8 cellular contexts compared by ENCODE assay signal in the genomic region with DNA sequence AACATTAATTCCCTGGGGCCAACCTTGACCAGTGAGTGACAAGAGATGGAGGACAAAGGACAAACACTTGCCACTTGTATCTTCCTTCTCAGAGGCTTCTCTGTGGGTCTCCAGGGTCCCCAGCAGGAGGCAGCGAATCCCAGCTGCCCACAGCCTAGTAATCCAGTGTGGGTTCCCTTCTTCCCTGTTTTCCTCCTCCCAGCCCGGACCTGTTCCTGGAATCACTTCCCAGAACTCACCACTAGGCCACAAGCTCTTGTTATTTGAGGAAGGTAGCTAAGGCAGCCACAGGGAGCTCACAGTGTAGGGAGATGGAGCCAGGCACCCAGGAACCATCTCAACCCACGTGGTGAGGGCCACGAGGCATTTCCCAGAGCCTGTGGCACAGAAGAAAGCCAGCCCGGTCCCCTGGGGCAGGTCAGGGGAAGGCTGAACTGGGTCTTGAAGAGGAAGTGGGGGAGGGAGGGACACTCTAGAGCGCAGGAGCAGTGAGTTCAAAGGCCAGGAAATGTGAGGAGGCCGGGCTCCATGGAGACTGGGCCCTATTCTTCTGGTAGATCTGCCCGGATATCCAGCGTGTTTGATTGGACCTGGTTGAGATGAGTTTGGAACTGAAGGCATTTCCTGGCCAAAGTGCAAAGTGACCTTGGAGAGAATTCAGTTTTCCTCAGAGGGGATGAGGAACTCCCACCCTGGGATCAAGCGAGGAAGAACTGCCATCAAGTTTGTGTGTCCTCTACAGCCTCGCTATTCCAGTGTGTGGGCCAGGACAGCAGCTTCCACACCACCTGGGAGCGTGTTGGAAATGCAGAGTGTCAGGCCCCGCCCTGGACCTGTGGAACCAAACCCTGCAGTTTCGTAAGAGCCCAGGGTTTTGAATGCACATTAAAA. TPM values are rescaled to one million over a fixed set of nuclear protein-coding genes. Genes with fewer than 3 reads are reported as not detected.
DNase-seq lines count a peak whose midpoint lies in the region; ATAC-seq and TF ChIP-seq lines count a peak whose summit lies in the region.

No MANE protein-coding gene starts in this region.

- DNase-seq in AG04449 (ENCODE audit: low read depth, low spot score) (no peak), GM20000 (ENCODE audit: low spot score) (peak; percentile 51), left ventricle myocardium inferior (peak; percentile 59), globus pallidus (ENCODE audit: low spot score) (no peak), substantia nigra (lab: John Stamatoyannopoulos, UW) (no peak), NCI-H446 treated with DMSO at 0.1 percent for 48 hours (lab: John Stamatoyannopoulos, UW) (no peak)
- DNase-seq in activated CD4-positive, alpha-beta T cell treated with anti-CD3 and anti-CD28 coated beads, Interleukin-2, amount 10 ng/mL, durations not matched to agents 7 days and 5 days, result peak; percentile 42

- no peaks in the 10 kb centered on the region for H3K27me3 Mint-ChIP-seq in activated CD4-positive, alpha-beta T cell treated with anti-CD3 and anti-CD28 coated beads, Interleukin-2, amount 10 ng/mL, durations not matched to agents 7 days and 5 days

- H3K27me3 ChIP-seq in left ventricle myocardium inferior (ENCODE audit: low read depth), result no peaks in the 10 kb centered on the region

- TF ChIP-seq CTCF in AG04449 (IDR thresholded peaks at IDR 0.05; ENCODE audit: insufficient read depth, low read length, missing control alignments), result peak; percentile 0
- no peak for TF ChIP-seq CTCF in GM20000 (IDR thresholded peaks at IDR 0.05; ENCODE audit: extremely low read depth, missing control alignments)
- no peak for TF ChIP-seq CTCF in left ventricle myocardium inferior (IDR thresholded peaks at IDR 0.05; ENCODE audit: borderline replicate concordance)

- peaks cover 16% of the 10 kb centered on the region for H3K4me1 ChIP-seq in left ventricle myocardium inferior

- peak overlapping the region; percentile 48 for H3K27ac Mint-ChIP-seq in activated CD4-positive, alpha-beta T cell treated with anti-CD3 and anti-CD28 coated beads, Interleukin-2, amount 10 ng/mL, durations not matched to agents 7 days and 5 days

- CTCF ChIA-PET in AG04449 (lab: Yijun Ruan, JAX), result no interaction called here
- CTCF ChIA-PET in activated CD4-positive, alpha-beta T cell treated with anti-CD3 and anti-CD28 coated beads, Interleukin-2, amount 10 ng/mL, durations not matched to agents 7 days and 5 days (lab: Charles Lee), result interaction anchor here (1.2 kb wide), 1 partner anchor 28 kb away, joined by 3 read pairs; no protein-coding TSS in a partner anchor

- peaks cover 4% of the 10 kb centered on the region for H3K9me3 ChIP-seq in left ventricle myocardium inferior (replicated peaks)

- peaks cover 18% of the 10 kb centered on the region for H3K4me1 Mint-ChIP-seq in activated CD4-positive, alpha-beta T cell treated with anti-CD3 and anti-CD28 coated beads, Interleukin-2, amount 10 ng/mL, durations not matched to agents 7 days and 5 days

- intact Hi-C loops in left ventricle myocardium inferior (cut with micrococcal nuclease), result no loop called here

- no peak for ATAC-seq in HG03469 (IDR thresholded peaks at IDR 0.05; ENCODE audit: unreplicated experiment)

- no peaks in the 10 kb centered on the region for H3K36me3 ChIP-seq in left ventricle myocardium inferior

- peaks cover 2% of the 10 kb centered on the region for H3K36me3 Mint-ChIP-seq in activated CD4-positive, alpha-beta T cell treated with anti-CD3 and anti-CD28 coated beads, Interleukin-2, amount 10 ng/mL, durations not matched to agents 7 days and 5 days (ENCODE audit: low read depth)

- peaks cover 2% of the 10 kb centered on the region for H3K9me3 Mint-ChIP-seq in activated CD4-positive, alpha-beta T cell treated with anti-CD3 and anti-CD28 coated beads, Interleukin-2, amount 10 ng/mL, durations not matched to agents 7 days and 5 days

- no peak overlapping the region for H3K4me3 ChIP-seq in AG04449 (ENCODE audit: low read depth, low read length)
- no peak overlapping the region for H3K4me3 ChIP-seq in left ventricle myocardium inferior

- POLR2A ChIA-PET in AG04449 (lab: Yijun Ruan, JAX), result no interaction called here
- POLR2A ChIA-PET in activated CD4-positive, alpha-beta T cell treated with anti-CD3 and anti-CD28 coated beads, Interleukin-2, amount 10 ng/mL, durations not matched to agents 7 days and 5 days (lab: Charles Lee), result no interaction called here

- no peak overlapping the region for H3K4me3 Mint-ChIP-seq in activated CD4-positive, alpha-beta T cell treated with anti-CD3 and anti-CD28 coated beads, Interleukin-2, amount 10 ng/mL, durations not matched to agents 7 days and 5 days

- peak overlapping the region; percentile 59 for H3K27ac ChIP-seq in left ventricle myocardium inferior (replicated peaks)
- H3K27ac ChIP-seq in substantia nigra (ENCODE audit: low read depth, low read length, poor library complexity, severe bottlenecking), result no peak overlapping the region

RNA-seq across cellular contexts. Expression of a gene that starts 20.3 kb away (rescaled TPM):
- 1 to 10 TPM; 7.0 to 8.8 TPM for total RNA-seq in activated CD4-positive, alpha-beta T cell treated with anti-CD3 and anti-CD28 coated beads, Interleukin-2, amount 10 ng/mL, durations not matched to agents 7 days and 5 days
- total RNA-seq in left ventricle myocardium inferior, result 5.9 TPM

RNA-seq across cellular contexts. Expression of a gene that starts 36.1 kb away (rescaled TPM):
- 10 to 100 TPM; 22.1 to 22.6 TPM for total RNA-seq in activated CD4-positive, alpha-beta T cell treated with anti-CD3 and anti-CD28 coated beads, Interleukin-2, amount 10 ng/mL, durations not matched to agents 7 days and 5 days
- total RNA-seq in left ventricle myocardium inferior, result 4.9 TPM

Comparison
In these comparisons a context has a peak if more than half of its experiments do, and no peak if none do; other contexts are left out.
1. DNase-seq: peak in GM20000 (single experiment), activated CD4-positive, alpha-beta T cell treated with anti-CD3 and anti-CD28 coated beads, Interleukin-2, amount 10 ng/mL, durations not matched to agents 7 days and 5 days (single experiment) and left ventricle myocardium inferior (single experiment); none in AG04449 (single experiment), globus pallidus (single experiment), substantia nigra (0 of 49) and NCI-H446 treated with DMSO at 0.1 percent for 48 hours (single experiment).